Comparison of ENCODE assay signal across 1 cellular context in genomic region chr2:118227698-118228508, GRCh38.
TF ChIP-seq lines count a peak whose summit lies in the region.

No MANE protein-coding gene starts in this region.

TF ChIP-seq in H1, 55 proteins besides CTCF, POLR2A, EP300 and RAD21:
- TF ChIP-seq TAF7 (optimal IDR thresholded peaks at IDR 0.05; ENCODE audit: borderline replicate concordance, low read depth, low read length) (no peak), NRF1 (IDR thresholded peaks at IDR 0.05; ENCODE audit: low read depth, low read length) (no peak), KDM5A (IDR thresholded peaks at IDR 0.05; ENCODE audit: low read length) (no peak), EZH2 (IDR thresholded peaks at IDR 0.05; ENCODE audit: low read depth, low read length, severe bottlenecking) (no peak), RXRA (IDR thresholded peaks at IDR 0.05; ENCODE audit: insufficient read depth, low read depth, low read length) (no peak), RFX5 (IDR thresholded peaks at IDR 0.05; ENCODE audit: borderline replicate concordance, low read depth, low read length) (no peak), SIRT6 (IDR thresholded peaks at IDR 0.05; ENCODE audit: low read length) (no peak), CBX5 (IDR thresholded peaks at IDR 0.05; ENCODE audit: low read depth, low read length) (no peak), ZNF274 (IDR thresholded peaks at IDR 0.05; ENCODE audit: borderline replicate concordance, extremely low read depth, low read length) (no peak), SIN3A (conservative IDR thresholded peaks at IDR 0.05 in 1 of 2, IDR thresholded peaks at IDR 0.05 in 1 of 2; ENCODE audit: low read depth in 1 of 2, low read length in 2 of 2) (no peak), RBBP5 (IDR thresholded peaks at IDR 0.05; ENCODE audit: borderline replicate concordance, low read depth, low read length) (no peak), SRF (IDR thresholded peaks at IDR 0.05; ENCODE audit: low read depth, low read length) (no peak), SIX5 (IDR thresholded peaks at IDR 0.05; ENCODE audit: low read depth, low read length) (no peak), POU5F1 (IDR thresholded peaks at IDR 0.05; ENCODE audit: low read depth, low read length) (no peak), JUND (IDR thresholded peaks at IDR 0.05; ENCODE audit: low read length) (no peak)
- TF ChIP-seq, protein P1, sequence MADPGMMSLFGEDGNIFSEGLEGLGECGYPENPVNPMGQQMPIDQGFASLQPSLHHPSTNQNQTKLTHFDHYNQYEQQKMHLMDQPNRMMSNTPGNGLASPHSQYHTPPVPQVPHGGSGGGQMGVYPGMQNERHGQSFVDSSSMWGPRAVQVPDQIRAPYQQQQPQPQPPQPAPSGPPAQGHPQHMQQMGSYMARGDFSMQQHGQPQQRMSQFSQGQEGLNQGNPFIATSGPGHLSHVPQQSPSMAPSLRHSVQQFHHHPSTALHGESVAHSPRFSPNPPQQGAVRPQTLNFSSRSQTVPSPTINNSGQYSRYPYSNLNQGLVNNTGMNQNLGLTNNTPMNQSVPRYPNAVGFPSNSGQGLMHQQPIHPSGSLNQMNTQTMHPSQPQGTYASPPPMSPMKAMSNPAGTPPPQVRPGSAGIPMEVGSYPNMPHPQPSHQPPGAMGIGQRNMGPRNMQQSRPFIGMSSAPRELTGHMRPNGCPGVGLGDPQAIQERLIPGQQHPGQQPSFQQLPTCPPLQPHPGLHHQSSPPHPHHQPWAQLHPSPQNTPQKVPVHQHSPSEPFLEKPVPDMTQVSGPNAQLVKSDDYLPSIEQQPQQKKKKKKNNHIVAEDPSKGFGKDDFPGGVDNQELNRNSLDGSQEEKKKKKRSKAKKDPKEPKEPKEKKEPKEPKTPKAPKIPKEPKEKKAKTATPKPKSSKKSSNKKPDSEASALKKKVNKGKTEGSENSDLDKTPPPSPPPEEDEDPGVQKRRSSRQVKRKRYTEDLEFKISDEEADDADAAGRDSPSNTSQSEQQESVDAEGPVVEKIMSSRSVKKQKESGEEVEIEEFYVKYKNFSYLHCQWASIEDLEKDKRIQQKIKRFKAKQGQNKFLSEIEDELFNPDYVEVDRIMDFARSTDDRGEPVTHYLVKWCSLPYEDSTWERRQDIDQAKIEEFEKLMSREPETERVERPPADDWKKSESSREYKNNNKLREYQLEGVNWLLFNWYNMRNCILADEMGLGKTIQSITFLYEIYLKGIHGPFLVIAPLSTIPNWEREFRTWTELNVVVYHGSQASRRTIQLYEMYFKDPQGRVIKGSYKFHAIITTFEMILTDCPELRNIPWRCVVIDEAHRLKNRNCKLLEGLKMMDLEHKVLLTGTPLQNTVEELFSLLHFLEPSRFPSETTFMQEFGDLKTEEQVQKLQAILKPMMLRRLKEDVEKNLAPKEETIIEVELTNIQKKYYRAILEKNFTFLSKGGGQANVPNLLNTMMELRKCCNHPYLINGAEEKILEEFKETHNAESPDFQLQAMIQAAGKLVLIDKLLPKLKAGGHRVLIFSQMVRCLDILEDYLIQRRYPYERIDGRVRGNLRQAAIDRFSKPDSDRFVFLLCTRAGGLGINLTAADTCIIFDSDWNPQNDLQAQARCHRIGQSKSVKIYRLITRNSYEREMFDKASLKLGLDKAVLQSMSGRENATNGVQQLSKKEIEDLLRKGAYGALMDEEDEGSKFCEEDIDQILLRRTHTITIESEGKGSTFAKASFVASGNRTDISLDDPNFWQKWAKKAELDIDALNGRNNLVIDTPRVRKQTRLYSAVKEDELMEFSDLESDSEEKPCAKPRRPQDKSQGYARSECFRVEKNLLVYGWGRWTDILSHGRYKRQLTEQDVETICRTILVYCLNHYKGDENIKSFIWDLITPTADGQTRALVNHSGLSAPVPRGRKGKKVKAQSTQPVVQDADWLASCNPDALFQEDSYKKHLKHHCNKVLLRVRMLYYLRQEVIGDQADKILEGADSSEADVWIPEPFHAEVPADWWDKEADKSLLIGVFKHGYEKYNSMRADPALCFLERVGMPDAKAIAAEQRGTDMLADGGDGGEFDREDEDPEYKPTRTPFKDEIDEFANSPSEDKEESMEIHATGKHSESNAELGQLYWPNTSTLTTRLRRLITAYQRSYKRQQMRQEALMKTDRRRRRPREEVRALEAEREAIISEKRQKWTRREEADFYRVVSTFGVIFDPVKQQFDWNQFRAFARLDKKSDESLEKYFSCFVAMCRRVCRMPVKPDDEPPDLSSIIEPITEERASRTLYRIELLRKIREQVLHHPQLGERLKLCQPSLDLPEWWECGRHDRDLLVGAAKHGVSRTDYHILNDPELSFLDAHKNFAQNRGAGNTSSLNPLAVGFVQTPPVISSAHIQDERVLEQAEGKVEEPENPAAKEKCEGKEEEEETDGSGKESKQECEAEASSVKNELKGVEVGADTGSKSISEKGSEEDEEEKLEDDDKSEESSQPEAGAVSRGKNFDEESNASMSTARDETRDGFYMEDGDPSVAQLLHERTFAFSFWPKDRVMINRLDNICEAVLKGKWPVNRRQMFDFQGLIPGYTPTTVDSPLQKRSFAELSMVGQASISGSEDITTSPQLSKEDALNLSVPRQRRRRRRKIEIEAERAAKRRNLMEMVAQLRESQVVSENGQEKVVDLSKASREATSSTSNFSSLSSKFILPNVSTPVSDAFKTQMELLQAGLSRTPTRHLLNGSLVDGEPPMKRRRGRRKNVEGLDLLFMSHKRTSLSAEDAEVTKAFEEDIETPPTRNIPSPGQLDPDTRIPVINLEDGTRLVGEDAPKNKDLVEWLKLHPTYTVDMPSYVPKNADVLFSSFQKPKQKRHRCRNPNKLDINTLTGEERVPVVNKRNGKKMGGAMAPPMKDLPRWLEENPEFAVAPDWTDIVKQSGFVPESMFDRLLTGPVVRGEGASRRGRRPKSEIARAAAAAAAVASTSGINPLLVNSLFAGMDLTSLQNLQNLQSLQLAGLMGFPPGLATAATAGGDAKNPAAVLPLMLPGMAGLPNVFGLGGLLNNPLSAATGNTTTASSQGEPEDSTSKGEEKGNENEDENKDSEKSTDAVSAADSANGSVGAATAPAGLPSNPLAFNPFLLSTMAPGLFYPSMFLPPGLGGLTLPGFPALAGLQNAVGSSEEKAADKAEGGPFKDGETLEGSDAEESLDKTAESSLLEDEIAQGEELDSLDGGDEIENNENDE (IDR thresholded peaks at IDR 0.05; ENCODE audit: insufficient replicate concordance, low read length), result no peak
TF ChIP-seq in H1: peak in this region for 0.
